In genomic region chr17:13321932-13322701, GRCh38 we compare ENCODE assay signal across 16 cellular contexts.
A peak's percentile ranks its signal among the peaks of the same experiment; 100 is the strongest.
DNase-seq lines count a peak whose midpoint lies in the region; ATAC-seq and TF ChIP-seq lines count a peak whose summit lies in the region.
"Had no signal": no experiment of that assay in that cellular context is flagged by ENCODE, and none has a peak within 500 bp of the region (broad histone marks: within the 10 kb centered on the region; RNA-seq: fewer than 3 reads in every experiment).

No MANE protein-coding gene starts in this region.

- peaks cover 9% of the 10 kb centered on the region for H3K4me1 ChIP-seq in adipocyte (ENCODE audit: control insufficient read depth, insufficient read depth, low read length)
- H3K4me1 ChIP-seq in hepatocyte (ENCODE audit: insufficient read depth), result no peaks in the 10 kb centered on the region
- H3K4me1 ChIP-seq in spleen, result peaks cover 0 to 23% (median 3%) of the 10 kb centered on the region in 6 donors
- H3K4me1 ChIP-seq in mesendoderm (ENCODE audit: control insufficient read depth, low read depth, low read length), result no peaks in the 10 kb centered on the region
- H3K4me1 ChIP-seq: BE2C, HAP-1 had no signal

- no peaks in the 10 kb centered on the region for H3K36me3 ChIP-seq in adipocyte (ENCODE audit: control insufficient read depth, insufficient read depth, low read length, severe bottlenecking)
- no peaks in the 10 kb centered on the region for H3K36me3 ChIP-seq in hepatocyte (replicated peaks; ENCODE audit: insufficient read depth, low read depth)
- no peaks in the 10 kb centered on the region for H3K36me3 ChIP-seq in spleen
- no peaks in the 10 kb centered on the region for H3K36me3 ChIP-seq in mesendoderm (ENCODE audit: control insufficient read depth, insufficient read depth, low read length)
- H3K36me3 ChIP-seq: BE2C, HAP-1 had no signal

- H3K4me2 ChIP-seq in hepatocyte (no peak overlapping the region), mesendoderm (ENCODE audit: low read length) (no peak overlapping the region)

- no peak overlapping the region for H4K5ac ChIP-seq in mesendoderm (ENCODE audit: low read length)

- DNase-seq in M059J (ENCODE audit: low read depth) (peak; percentile 12), adipocyte (ENCODE audit: low read depth) (peak; percentile 34), hepatocyte (ENCODE audit: low spot score) (peak; percentile 49), spleen (no peak), mesendoderm (no peak), middle frontal gyrus (ENCODE audit: extremely low spot score, low spot score) (no peak)
- DNase-seq: BE2C; CD8-positive, alpha-beta T cell; COR-L47; DND-41; GDM1; GOT3 had no signal

- no peaks in the 10 kb centered on the region for H3K9me3 ChIP-seq in adipocyte (ENCODE audit: control insufficient read depth, low read length)
- no peaks in the 10 kb centered on the region for H3K9me3 ChIP-seq in hepatocyte (ENCODE audit: low read depth)
- no peaks in the 10 kb centered on the region for H3K9me3 ChIP-seq in spleen
- H3K9me3 ChIP-seq: BE2C, HAP-1 had no signal

- no peak overlapping the region for H2AK5ac ChIP-seq in mesendoderm (ENCODE audit: low read length)

- no peak overlapping the region for H3K23ac ChIP-seq in mesendoderm (ENCODE audit: low read length)

- H3K9me2 ChIP-seq in hepatocyte (replicated peaks; ENCODE audit: insufficient read depth), result no peaks in the 10 kb centered on the region

- no peak overlapping the region for H3K18ac ChIP-seq in mesendoderm (ENCODE audit: low read length)

- H2BK5ac ChIP-seq in mesendoderm (ENCODE audit: low read length), result no peak overlapping the region

- H3K27ac ChIP-seq in hepatocyte (peak overlapping the region; percentile 66), spleen (peak overlapping the region in 5 of 8 donors; percentile 64 to 74 (median 67)), mesendoderm (ENCODE audit: low read depth, low read length) (no peak overlapping the region)
- H3K27ac ChIP-seq: C4-2B, HL-60 had no signal

- TF ChIP-seq POLR2A in spleen (IDR thresholded peaks at IDR 0.05), result no peak

- H3K9ac ChIP-seq in adipocyte (ENCODE audit: low read length) (no peak overlapping the region), mesendoderm (ENCODE audit: low read length) (no peak overlapping the region)

- H2BK120ac ChIP-seq in mesendoderm (ENCODE audit: low read depth, low read length), result no peak overlapping the region

- H3K4me3 ChIP-seq in adipocyte (ENCODE audit: low read length) (no peak overlapping the region), hepatocyte (no peak overlapping the region), spleen (no peak overlapping the region), mesendoderm (ENCODE audit: low read length) (no peak overlapping the region)
- H3K4me3 ChIP-seq: HAP-1 had no signal

- WGBS in hepatocyte (ENCODE audit: low lambda C conversion rate, missing lambda C conversion rate), result 87% methylated on average over 3 of the region's 3 CpGs
- 74 to 89% (median 88%) methylated on average over 3 of the region's 3 CpGs for WGBS in spleen, 5 donors
- no CpG with 5 or more reads among the region's 3 CpGs for WGBS in mesendoderm (ENCODE audit: extremely low coverage, insufficient coverage, low lambda C conversion rate)

- H4K8ac ChIP-seq in mesendoderm (ENCODE audit: low read depth, low read length), result no peak overlapping the region

- no peaks in the 10 kb centered on the region for H4K20me1 ChIP-seq in hepatocyte (ENCODE audit: insufficient read depth, poor library complexity, severe bottlenecking)

- TF ChIP-seq CTCF in hepatocyte (IDR thresholded peaks at IDR 0.05; ENCODE audit: poor library complexity), result no peak
- no peak for TF ChIP-seq CTCF in spleen (IDR thresholded peaks at IDR 0.05 in 8 of 11, conservative IDR thresholded peaks at IDR 0.05 in 3 of 11)

- H3K79me2 ChIP-seq in hepatocyte, result no peaks in the 10 kb centered on the region
- no peaks in the 10 kb centered on the region for H3K79me2 ChIP-seq in mesendoderm (ENCODE audit: control insufficient read depth, insufficient read depth, low read length)

- no peaks in the 10 kb centered on the region for H3K79me1 ChIP-seq in mesendoderm (ENCODE audit: low read length)

- ATAC-seq in HG03439 (IDR thresholded peaks at IDR 0.05; ENCODE audit: unreplicated experiment), result no peak
- ATAC-seq: CD8-positive, alpha-beta T cell had no signal

- intact Hi-C loops in spleen (cut with DNase I; ENCODE audit: low total_unique reads), result no loop called here

- H3K56ac ChIP-seq in mesendoderm (ENCODE audit: low read length), result no peak overlapping the region

- no peak overlapping the region for H3K4ac ChIP-seq in mesendoderm (ENCODE audit: low read depth, low read length)

- H2AFZ ChIP-seq in hepatocyte, result no peak overlapping the region

- H2BK15ac ChIP-seq in mesendoderm (replicated peaks; ENCODE audit: low read depth), result no peak overlapping the region

- H3K27me3 ChIP-seq in adipocyte (replicated peaks; ENCODE audit: control insufficient read depth, insufficient read depth, low read length), result no peaks in the 10 kb centered on the region
- H3K27me3 ChIP-seq in hepatocyte, result no peaks in the 10 kb centered on the region
- no peaks in the 10 kb centered on the region for H3K27me3 ChIP-seq in spleen (replicated peaks in 1 of 7)
- no peaks in the 10 kb centered on the region for H3K27me3 ChIP-seq in mesendoderm (ENCODE audit: insufficient read depth, low read length, poor library complexity)
- H3K27me3 ChIP-seq: BE2C had no signal

Comparison
In these comparisons a context has a peak if more than half of its experiments do, and no peak if none do; other contexts are left out.
1. DNase-seq: peak in M059J (single experiment), adipocyte (single experiment) and hepatocyte (single experiment); none in spleen (single experiment), mesendoderm (single experiment) and middle frontal gyrus (single experiment).